In genomic region chr18:37483221-37483971, GRCh38 we compare ENCODE assay signal across 10 cellular contexts.
DNase-seq lines count a peak whose midpoint lies in the region; ATAC-seq, FAIRE-seq and TF ChIP-seq lines count a peak whose summit lies in the region.
"Had no signal": no experiment of that assay in that cellular context is flagged by ENCODE, and none has a peak within 500 bp of the region (broad histone marks: within the 10 kb centered on the region; RNA-seq: fewer than 3 reads in every experiment).

No MANE protein-coding gene starts in this region.

- in situ Hi-C loops in gastrocnemius medialis (cut with MboI; ENCODE audit: low sequenced_read_pairs in 4 of 4) = no loop called here

- H3K4ac ChIP-seq in mesenchymal stem cell (ENCODE audit: low read depth in 1 of 2, low read length in 2 of 2) = no peak overlapping the region

- H2BK15ac ChIP-seq in mesenchymal stem cell (ENCODE audit: low read depth, poor library complexity, severe bottlenecking) = no peak overlapping the region

- H4K8ac ChIP-seq in mesenchymal stem cell (ENCODE audit: low read length) = no peak overlapping the region

- no peaks in the 10 kb centered on the region for H3K27me3 ChIP-seq in Loucy (ENCODE audit: insufficient read depth, low read length, poor library complexity, severe bottlenecking)
- peaks cover 18% of the 10 kb centered on the region for H3K27me3 ChIP-seq in bronchial epithelial cell (ENCODE audit: control insufficient read depth, insufficient read depth, low read length)
- peaks cover 54 to 80% of the 10 kb centered on the region in 2 experiments for H3K27me3 ChIP-seq in mesenchymal stem cell (ENCODE audit: control insufficient read depth in 1 of 2, insufficient read depth in 1 of 2, low read length in 2 of 2)
- H3K27me3 ChIP-seq in gastrocnemius medialis = peaks cover 39 to 51% (median 43%) of the 10 kb centered on the region in 3 donors

- ATAC-seq in gastrocnemius medialis = no peak

- no peak overlapping the region for H2AK5ac ChIP-seq in mesenchymal stem cell (ENCODE audit: low read length, severe bottlenecking)

- no peaks in the 10 kb centered on the region for H3F3A ChIP-seq in Loucy (ENCODE audit: low read depth)

- no peak overlapping the region for H3K23ac ChIP-seq in mesenchymal stem cell (ENCODE audit: low read length in 2 of 2)

- no peaks in the 10 kb centered on the region for H4K20me1 ChIP-seq in Loucy (ENCODE audit: insufficient read depth, low read length, poor library complexity, severe bottlenecking)

- H3K4me1 ChIP-seq in Loucy (ENCODE audit: insufficient read depth, low read length, poor library complexity, severe bottlenecking) (peaks cover 9% of the 10 kb centered on the region), mesenchymal stem cell (ENCODE audit: control insufficient read depth, insufficient read depth, low read depth, low read length) (peaks cover 9% of the 10 kb centered on the region), gastrocnemius medialis (peaks cover 0 to 3% of the 10 kb centered on the region in 2 donors)

- peak overlapping the region; percentile 19 for H3K4me2 ChIP-seq in Loucy (ENCODE audit: low read depth, low read length, poor library complexity, severe bottlenecking)
- no peak overlapping the region for H3K4me2 ChIP-seq in mesenchymal stem cell (ENCODE audit: low read length, poor library complexity, severe bottlenecking)

- DNase-seq in GM12865 (ENCODE audit: low read depth) = peak; percentile 4
- DNase-seq in bronchial epithelial cell (ENCODE audit: low read depth) = peak; percentile 28
- peak; percentile 42 for DNase-seq in mesenchymal stem cell
- no peak for DNase-seq in stimulated activated naive CD4-positive, alpha-beta T cell treated with Interleukin-2 at 50 U/mL for 16 hours (lab: John Stamatoyannopoulos, UW)
- DNase-seq in gastrocnemius medialis = no peak
- no peak for DNase-seq in NCI-H187 treated with DMSO at 0.1 percent for 48 hours (lab: John Stamatoyannopoulos, UW)
- no peak for DNase-seq in stimulated activated naive CD4-positive, alpha-beta T cell (lab: John Stamatoyannopoulos, UW)
- DNase-seq: midbrain had no signal

- H3K27ac ChIP-seq in mesenchymal stem cell (ENCODE audit: low read length, poor library complexity, severe bottlenecking) (no peak overlapping the region), gastrocnemius medialis (no peak overlapping the region)
- H3K27ac ChIP-seq: epithelial cell of prostate had no signal

- WGBS in mesenchymal stem cell = 18% methylated on average over 8 of the region's 12 CpGs

- no peaks in the 10 kb centered on the region for H3K9me2 ChIP-seq in Loucy (replicated peaks; ENCODE audit: low read depth, low read length)

- FAIRE-seq in bronchial epithelial cell (lab: Jason Lieb, UNC) = no peak

- TF ChIP-seq POLR2A in gastrocnemius medialis (IDR thresholded peaks at IDR 0.05) = no peak

- H2BK120ac ChIP-seq in mesenchymal stem cell (ENCODE audit: low read depth, low read length) = no peak overlapping the region

- no peak overlapping the region for H3K18ac ChIP-seq in mesenchymal stem cell (ENCODE audit: low read depth in 1 of 2, low read length in 2 of 2)

- H2BK5ac ChIP-seq in mesenchymal stem cell (ENCODE audit: low read depth, low read length, poor library complexity, severe bottlenecking) = no peak overlapping the region

- H3K36me3 ChIP-seq in Loucy (ENCODE audit: insufficient read depth, low read length) (no peaks in the 10 kb centered on the region), bronchial epithelial cell (ENCODE audit: control insufficient read depth, insufficient read depth, low read length) (no peaks in the 10 kb centered on the region), mesenchymal stem cell (ENCODE audit: control insufficient read depth in 1 of 2, insufficient read depth in 2 of 2, low read depth in 1 of 2, low read length in 2 of 2) (no peaks in the 10 kb centered on the region), gastrocnemius medialis (no peaks in the 10 kb centered on the region)

- TF ChIP-seq CTCF in GM12865 (IDR thresholded peaks at IDR 0.05; ENCODE audit: insufficient read depth, low read depth, low read length, missing control alignments) = no peak
- no peak for TF ChIP-seq CTCF in Loucy (conservative IDR thresholded peaks at IDR 0.05; ENCODE audit: low read length)
- TF ChIP-seq CTCF in bronchial epithelial cell (IDR thresholded peaks at IDR 0.05; ENCODE audit: insufficient read depth, low read length, severe bottlenecking) = no peak
- no peak for TF ChIP-seq CTCF in gastrocnemius medialis (IDR thresholded peaks at IDR 0.05 in 4 of 5, conservative IDR thresholded peaks at IDR 0.05 in 1 of 5)

- no peaks in the 10 kb centered on the region for H3K79me2 ChIP-seq in Loucy (ENCODE audit: insufficient read depth, low read length)

- H3K4me3 ChIP-seq in GM12865 (ENCODE audit: low read depth, low read length) (no peak overlapping the region), Loucy (ENCODE audit: low read length, poor library complexity, severe bottlenecking) (no peak overlapping the region), bronchial epithelial cell (ENCODE audit: low read depth, low read length) (no peak overlapping the region), mesenchymal stem cell (ENCODE audit: insufficient read depth in 1 of 2, low read depth in 1 of 2, low read length in 2 of 2) (no peak overlapping the region), gastrocnemius medialis (no peak overlapping the region)

- H3K9me3 ChIP-seq in Loucy (ENCODE audit: insufficient read depth, low read depth, low read length) (no peaks in the 10 kb centered on the region), mesenchymal stem cell (ENCODE audit: control insufficient read depth, low read length) (no peaks in the 10 kb centered on the region), gastrocnemius medialis (no peaks in the 10 kb centered on the region)

- intact Hi-C loops in gastrocnemius medialis (cut with DNase I; ENCODE audit: low total_unique reads) = no loop called here

- H2BK12ac ChIP-seq in mesenchymal stem cell (ENCODE audit: low read length in 2 of 2) = no peak overlapping the region

- no peaks in the 10 kb centered on the region for H3K79me1 ChIP-seq in mesenchymal stem cell (replicated peaks; ENCODE audit: low read length, poor library complexity, severe bottlenecking)

- no peak overlapping the region for H2AFZ ChIP-seq in Loucy (ENCODE audit: low read length)
- no peak overlapping the region for H2AFZ ChIP-seq in mesenchymal stem cell (ENCODE audit: low read depth, low read length)

- H4K91ac ChIP-seq in mesenchymal stem cell (ENCODE audit: low read length) = no peak overlapping the region

- H3K9ac ChIP-seq in Loucy (ENCODE audit: low read depth, low read length, poor library complexity, severe bottlenecking) (no peak overlapping the region), mesenchymal stem cell (ENCODE audit: low read length) (no peak overlapping the region)

- no peak overlapping the region for H3K14ac ChIP-seq in mesenchymal stem cell (ENCODE audit: low read length in 2 of 2)

Comparison
In these comparisons a context has a peak if more than half of its experiments do, and no peak if none do; other contexts are left out.
1. DNase-seq: peak in GM12865 (single experiment), bronchial epithelial cell (single experiment) and mesenchymal stem cell (single experiment); none in stimulated activated naive CD4-positive, alpha-beta T cell treated with Interleukin-2 at 50 U/mL for 16 hours (single experiment), gastrocnemius medialis (0 of 2), NCI-H187 treated with DMSO at 0.1 percent for 48 hours (single experiment) and stimulated activated naive CD4-positive, alpha-beta T cell (0 of 6).